1 cellular context compared by ENCODE assay signal in genomic region chr6:166640342-166641043, GRCh38.
TF ChIP-seq lines count a peak whose summit lies in the region.

No MANE protein-coding gene starts in this region.

TF ChIP-seq in endothelial cell of umbilical vein, 7 proteins besides CTCF, POLR2A, EP300 and RAD21 (continued from another document):
- no peak for TF ChIP-seq FOS (IDR thresholded peaks at IDR 0.05; ENCODE audit: borderline replicate concordance, insufficient read depth, low read length)
- no peak for TF ChIP-seq MAX (IDR thresholded peaks at IDR 0.05; ENCODE audit: insufficient read depth, insufficient read length)
- no peak for TF ChIP-seq GATA2 (IDR thresholded peaks at IDR 0.05; ENCODE audit: insufficient read depth, insufficient read length, low read depth, low read length)
